18 cellular contexts compared by ENCODE assay signal in the genomic region with DNA sequence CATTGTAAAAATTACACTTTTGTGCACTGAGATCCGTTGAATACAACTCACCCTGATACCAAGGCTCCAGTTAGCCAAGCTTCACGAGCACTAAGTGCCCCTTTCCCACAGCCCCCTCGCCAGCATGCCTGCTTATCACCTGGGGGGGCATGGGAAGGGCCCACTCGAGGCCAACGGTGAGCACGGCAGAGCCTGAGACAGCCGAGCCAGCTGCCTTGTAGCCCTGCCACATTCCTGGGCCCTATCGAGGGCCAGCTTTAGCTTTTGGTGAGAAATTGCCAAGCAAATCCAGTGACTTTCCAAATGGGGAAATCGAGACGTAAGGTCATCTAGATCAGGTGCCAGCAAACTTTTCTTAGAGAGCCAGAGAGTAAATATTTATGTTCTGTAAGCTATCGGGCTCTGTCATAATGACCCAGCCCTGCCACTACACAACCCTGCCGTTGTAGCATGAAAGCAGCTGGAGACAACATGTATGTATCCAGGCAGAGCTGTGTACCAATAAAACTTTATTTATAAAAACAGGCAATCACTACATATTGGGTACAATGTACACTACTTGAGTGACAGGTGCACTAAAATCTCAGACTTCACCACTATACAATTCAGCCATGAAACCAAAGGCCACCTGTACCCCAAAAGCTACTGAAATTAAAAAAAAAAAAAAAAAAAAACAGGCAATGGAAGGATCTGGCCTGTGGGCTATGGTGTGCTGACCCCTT.
DNase-seq lines count a peak whose midpoint lies in the region; ATAC-seq and TF ChIP-seq lines count a peak whose summit lies in the region.
"Had no signal": no experiment of that assay in that cellular context is flagged by ENCODE, and none has a peak within 500 bp of the region (broad histone marks: within the 10 kb centered on the region; RNA-seq: fewer than 3 reads in every experiment).

No MANE protein-coding gene starts in this region.

- H3K4me1 Mint-ChIP-seq in activated T-helper 17 cell treated with anti-CD3 and anti-CD28 coated beads, Interleukin-2, amount 50 U/mL, for 72 hours = peaks cover 59% of the 10 kb centered on the region
- H3K4me1 Mint-ChIP-seq in memory B cell = peaks cover 50% of the 10 kb centered on the region

- H3K4me1 ChIP-seq in right atrium auricular region (peaks cover 0 to 23% of the 10 kb centered on the region in 2 donors), prostate gland (replicated peaks) (no peaks in the 10 kb centered on the region)

- no peak overlapping the region for H3K27ac ChIP-seq in right atrium auricular region
- H3K27ac ChIP-seq in substantia nigra (ENCODE audit: low read depth, low read length, poor library complexity, severe bottlenecking) = peak overlapping the region; percentile 35
- H3K27ac ChIP-seq in prostate gland = no peak overlapping the region

- TF ChIP-seq POLR2A in prostate gland (IDR thresholded peaks at IDR 0.05) = no peak

- DNase-seq in Right ventricle myocardium superior (peak; percentile 8), right atrium auricular region (ENCODE audit: low spot score) (no peak), memory B cell (ENCODE audit: low spot score in 2 of 2) (no peak), substantia nigra (lab: John Stamatoyannopoulos, UW) (no peak), LoVo (ENCODE audit: low spot score) (no peak), prostate gland (ENCODE audit: low spot score) (no peak)
- DNase-seq: activated naive CD4-positive, alpha-beta T cell; anterior cingulate cortex; foreskin melanocyte; GDM1; HCEC 1CT; NCI-H1417; NCI-H69; SHP77; stimulated activated CD4-positive, alpha-beta T cell treated with anti-CD3 and anti-CD28 coated beads, Interleukin-4, amount 100 ng/mL, for 1 hour; T-helper 1 cell had no signal

- ATAC-seq in Right ventricle myocardium superior (ENCODE audit: poor library complexity) (peak; percentile 31), memory B cell (ENCODE audit: low read depth) (no peak), GM19467 (IDR thresholded peaks at IDR 0.05; ENCODE audit: unreplicated experiment) (no peak)
- ATAC-seq in activated T-helper 17 cell treated with anti-CD3 and anti-CD28 coated beads, Interleukin-2, amount 50 U/mL, for 72 hours (replicated peaks) = no peak

- H3K36me3 Mint-ChIP-seq in activated T-helper 17 cell treated with anti-CD3 and anti-CD28 coated beads, Interleukin-2, amount 50 U/mL, for 72 hours (ENCODE audit: low read depth) = peaks cover 18% of the 10 kb centered on the region
- peaks cover 14% of the 10 kb centered on the region for H3K36me3 Mint-ChIP-seq in memory B cell

- H3K9me3 ChIP-seq in right atrium auricular region = no peaks in the 10 kb centered on the region
- H3K9me3 ChIP-seq in prostate gland = no peaks in the 10 kb centered on the region

- H3K4me3 ChIP-seq in right atrium auricular region (no peak overlapping the region), prostate gland (no peak overlapping the region)

- TF ChIP-seq CTCF in right atrium auricular region (IDR thresholded peaks at IDR 0.05) (no peak), prostate gland (IDR thresholded peaks at IDR 0.05) (no peak)

- 72% methylated on average over 12 of the region's 12 CpGs for WGBS in prostate gland

- peak overlapping the region; percentile 77 for H3K4me3 Mint-ChIP-seq in activated T-helper 17 cell treated with anti-CD3 and anti-CD28 coated beads, Interleukin-2, amount 50 U/mL, for 72 hours
- H3K4me3 Mint-ChIP-seq in memory B cell = no peak overlapping the region

- H3K9me3 Mint-ChIP-seq in activated T-helper 17 cell treated with anti-CD3 and anti-CD28 coated beads, Interleukin-2, amount 50 U/mL, for 72 hours = no peaks in the 10 kb centered on the region
- no peaks in the 10 kb centered on the region for H3K9me3 Mint-ChIP-seq in memory B cell

- H3K27me3 ChIP-seq in right atrium auricular region (no peaks in the 10 kb centered on the region), prostate gland (replicated peaks; ENCODE audit: insufficient read depth) (no peaks in the 10 kb centered on the region)

- H3K27ac Mint-ChIP-seq in activated T-helper 17 cell treated with anti-CD3 and anti-CD28 coated beads, Interleukin-2, amount 50 U/mL, for 72 hours = peak overlapping the region; percentile 62
- peak overlapping the region; percentile 79 for H3K27ac Mint-ChIP-seq in memory B cell

- intact Hi-C loops in Right ventricle myocardium superior (cut with DNase I) = no loop called here
- intact Hi-C loops in prostate gland (cut with DNase I) = no loop called here

- H3K36me3 ChIP-seq in right atrium auricular region = no peaks in the 10 kb centered on the region
- no peaks in the 10 kb centered on the region for H3K36me3 ChIP-seq in prostate gland

- no peaks in the 10 kb centered on the region for H3K27me3 Mint-ChIP-seq in activated T-helper 17 cell treated with anti-CD3 and anti-CD28 coated beads, Interleukin-2, amount 50 U/mL, for 72 hours
- H3K27me3 Mint-ChIP-seq in memory B cell = no peaks in the 10 kb centered on the region
